8 cellular contexts compared by ENCODE assay signal in the genomic region with DNA sequence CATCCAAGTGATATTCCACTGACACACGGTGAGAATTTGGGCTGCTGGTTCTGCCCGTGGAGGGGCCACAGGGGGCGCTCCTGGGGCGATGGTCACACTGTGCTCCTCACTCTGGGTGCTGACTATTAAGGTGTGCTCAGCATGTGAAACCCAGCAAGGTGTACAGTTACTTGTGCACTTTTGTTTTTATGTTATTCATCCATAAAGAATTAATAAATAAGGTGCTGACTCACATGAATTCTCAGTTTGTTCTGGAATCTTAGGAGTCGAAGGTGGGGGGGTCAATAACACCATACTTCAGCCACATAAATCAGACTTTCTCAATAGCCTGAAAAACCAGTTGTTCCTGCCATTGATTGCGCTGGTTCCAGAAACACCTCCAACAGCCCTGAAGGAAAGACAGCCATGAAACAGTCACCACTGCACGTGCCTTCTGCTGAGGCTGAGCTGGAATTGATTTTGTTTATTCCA. TPM values are rescaled to one million over a fixed set of nuclear protein-coding genes. Genes with fewer than 3 reads are reported as not detected.
DNase-seq lines count a peak whose midpoint lies in the region; ATAC-seq and TF ChIP-seq lines count a peak whose summit lies in the region.

No MANE protein-coding gene starts in this region.

- DNase-seq in 8988T: peak; percentile 42
- DNase-seq in HT-29 (ENCODE audit: low spot score): peak; percentile 73
- DNase-seq in cardiac fibroblast (ENCODE audit: low read depth in 2 of 2): peak; percentile 37 to 38
- peak; percentile 47 for DNase-seq in myocyte (ENCODE audit: low read depth)
- DNase-seq in cerebellum (ENCODE audit: low spot score): no peak
- DNase-seq in HuH-7.5 (ENCODE audit: low spot score): no peak
- no peak for DNase-seq in NOMO-1 treated with DMSO at 0.1 percent for 48 hours (lab: John Stamatoyannopoulos, UW; ENCODE audit: unreplicated experiment)

- TF ChIP-seq CTCF in cardiac fibroblast (IDR thresholded peaks at IDR 0.05; ENCODE audit: low read depth, low read length): peak; percentile 24

- ATAC-seq in HG03139 (IDR thresholded peaks at IDR 0.05; ENCODE audit: unreplicated experiment): no peak

- H3K4me3 ChIP-seq in cardiac fibroblast (replicated peaks in 1 of 2; ENCODE audit: low read depth in 2 of 2, low read length in 2 of 2): no peak overlapping the region

RNA-seq across cellular contexts. Expression of a gene that starts 53.5 kb away (rescaled TPM):
- 0.05 and 0.86 TPM in 2 replicates for total RNA-seq in HT-29 (2014; rRNA removed; shearing (Covaris generic))
- total RNA-seq in myocyte: 0.19 TPM in 1 of 2 replicates, not detected in the other
- polyA plus RNA-seq in myocyte (2012): 0.16 TPM
- total RNA-seq in cerebellum: not detected

Comparison
In these comparisons a context has a peak if more than half of its experiments do, and no peak if none do; other contexts are left out.
1. DNase-seq: peak in 8988T (single experiment), HT-29 (single experiment), cardiac fibroblast (2 of 2) and myocyte (single experiment); none in cerebellum (single experiment), HuH-7.5 (single experiment) and NOMO-1 treated with DMSO at 0.1 percent for 48 hours (single experiment).